Comparison of ENCODE assay signal across 33 cellular contexts in genomic region chr1:78554840-78555239, GRCh38.
DNase-seq lines count a peak whose midpoint lies in the region; ATAC-seq, FAIRE-seq and TF ChIP-seq lines count a peak whose summit lies in the region.
"Had no signal": no experiment of that assay in that cellular context is flagged by ENCODE, and none has a peak within 500 bp of the region (broad histone marks: within the 10 kb centered on the region; RNA-seq: fewer than 3 reads in every experiment).

No MANE protein-coding gene starts in this region.

- H3K36me3 Mint-ChIP-seq in WTC11: peaks cover 9% of the 10 kb centered on the region; the same call in 1 of the 2 replicates
- no peaks in the 10 kb centered on the region for H3K36me3 Mint-ChIP-seq in T-helper 2 cell treated with Interferon-gamma antibody and Interleukin-4, amounts not matched to agents 5 μg/mL and 100 μg/mL, for 36 hours (ENCODE audit: low read depth)
- H3K36me3 Mint-ChIP-seq: CD14-positive monocyte; CD4-positive, alpha-beta memory T cell; CD4-positive, CD25-positive, alpha-beta regulatory T cell; CD8-positive, alpha-beta memory T cell; CD8-positive, alpha-beta T cell had no signal

- H3K36me3 ChIP-seq in HepG2 (replicated peaks in 1 of 2; ENCODE audit: control insufficient read depth in 1 of 2, insufficient read depth in 2 of 2, low read length in 2 of 2): no peaks in the 10 kb centered on the region
- no peaks in the 10 kb centered on the region for H3K36me3 ChIP-seq in right lobe of liver
- H3K36me3 ChIP-seq: BE2C; BLaER1; BLaER1 treated with 17β-estradiol and CSF1 and Interleukin-3, amounts not matched to agents 10 nM and 100 nM had no signal

- no peaks in the 10 kb centered on the region for H3K4me1 ChIP-seq in HepG2 (ENCODE audit: insufficient read depth, low read length)
- H3K4me1 ChIP-seq in right lobe of liver: no peaks in the 10 kb centered on the region
- H3K4me1 ChIP-seq: A549; BE2C; BLaER1; BLaER1 treated with 17β-estradiol and CSF1 and Interleukin-3, amounts not matched to agents 10 nM and 100 nM; Caco-2 had no signal

- H2AFZ ChIP-seq in HepG2 (ENCODE audit: low read length): no peak overlapping the region

- H3K4me3 ChIP-seq in HepG2 (replicated peaks in 1 of 3; ENCODE audit: insufficient read depth in 1 of 3, low read depth in 2 of 3, low read length in 3 of 3): no peak overlapping the region
- no peak overlapping the region for H3K4me3 ChIP-seq in right lobe of liver
- H3K4me3 ChIP-seq: A549; BLaER1; BLaER1 treated with 17β-estradiol and CSF1 and Interleukin-3, amounts not matched to agents 10 nM and 100 nM had no signal

- H3K4me3 Mint-ChIP-seq in WTC11: no peak overlapping the region
- no peak overlapping the region for H3K4me3 Mint-ChIP-seq in T-helper 2 cell treated with Interferon-gamma antibody and Interleukin-4, amounts not matched to agents 5 μg/mL and 100 μg/mL, for 36 hours
- H3K4me3 Mint-ChIP-seq: B cell; CD14-positive monocyte; CD4-positive, alpha-beta memory T cell; CD4-positive, alpha-beta T cell; CD4-positive, CD25-positive, alpha-beta regulatory T cell; CD8-positive, alpha-beta memory T cell; CD8-positive, alpha-beta T cell had no signal

- intact Hi-C loops in HepG2 (cut with micrococcal nuclease; ENCODE audit: unreplicated experiment) (no loop called here), right lobe of liver (cut with DNase I) (no loop called here)

- H3K9ac ChIP-seq in HepG2 (ENCODE audit: insufficient read depth, low read depth, low read length): no peak overlapping the region
- H3K9ac ChIP-seq: BLaER1; BLaER1 treated with 17β-estradiol and CSF1 and Interleukin-3, amounts not matched to agents 10 nM and 100 nM had no signal

- no peak overlapping the region for H3K27ac Mint-ChIP-seq in WTC11
- no peak overlapping the region for H3K27ac Mint-ChIP-seq in T-helper 2 cell treated with Interferon-gamma antibody and Interleukin-4, amounts not matched to agents 5 μg/mL and 100 μg/mL, for 36 hours
- H3K27ac Mint-ChIP-seq: B cell; CD14-positive monocyte; CD4-positive, alpha-beta memory T cell; CD4-positive, alpha-beta T cell; CD4-positive, CD25-positive, alpha-beta regulatory T cell; CD8-positive, alpha-beta memory T cell; CD8-positive, alpha-beta T cell had no signal

- in situ Hi-C loops in HepG2 (cut with HindIII; ENCODE audit: extremely low pct_ligation_motif_present, low pct_unique_long_range_greater_than_20kb): no loop called here

- H3K27ac ChIP-seq in HepG2 (ENCODE audit: extremely low read length, insufficient read depth, low read length): no peak overlapping the region
- no peak overlapping the region for H3K27ac ChIP-seq in right lobe of liver
- H3K27ac ChIP-seq: 22Rv1; A549; BLaER1; BLaER1 treated with 17β-estradiol and CSF1 and Interleukin-3, amounts not matched to agents 10 nM and 100 nM; C4-2B had no signal

- no peak for DNase-seq in HepG2 (ENCODE audit: low spot score)
- DNase-seq in right lobe of liver: no peak
- no peak for DNase-seq in WTC11 (ENCODE audit: low spot score)
- no peak for DNase-seq in T-helper 2 cell treated with Interferon-gamma antibody and Interleukin-4, amounts not matched to agents 5 μg/mL and 100 μg/mL, for 36 hours (ENCODE audit: low spot score)
- DNase-seq: 8988T; ACHN; AML-193; BE2C; C1 segment of cervical spinal cord; Caco-2; Calu3; CD4-positive, alpha-beta memory T cell; CD4-positive, alpha-beta T cell; CD4-positive, CD25-positive, alpha-beta regulatory T cell; CD8-positive, alpha-beta memory T cell; CD8-positive, alpha-beta T cell; COR-L47; DMS 273 treated with DMSO at 0.1 percent for 48 hours; DMS153; DMS53; DMS79; DMS79 treated with DMSO at 0.1 percent for 48 hours; DND-41; EL had no signal

- BruUV-seq in HepG2 (replicated peaks; lab: Mats Ljungman, UMichigan): no TSS peak

- peaks cover 36% of the 10 kb centered on the region for H3K9me3 Mint-ChIP-seq in WTC11
- no peaks in the 10 kb centered on the region for H3K9me3 Mint-ChIP-seq in T-helper 2 cell treated with Interferon-gamma antibody and Interleukin-4, amounts not matched to agents 5 μg/mL and 100 μg/mL, for 36 hours

- TF ChIP-seq EP300 in HepG2 (IDR thresholded peaks at IDR 0.05; ENCODE audit: low read depth in 2 of 2, low read length in 2 of 2): no peak
- no peak for TF ChIP-seq EP300 in HepG2 (CRISPR knock-in tag; IDR thresholded peaks at IDR 0.05; ENCODE audit: borderline replicate concordance)

- CTCF ChIA-PET in HepG2 (lab: Yijun Ruan, JAX; ENCODE audit: low intra/inter-chr PET ratio, low total read pairs) (no interaction called here), WTC11 (lab: Charles Lee) (no interaction called here)

- no peak for TF ChIP-seq RAD21 in HepG2 (CRISPR knock-in tag; IDR thresholded peaks at IDR 0.05)

- H3K9me3 ChIP-seq in HepG2 (ENCODE audit: low read length) (peaks cover 25% of the 10 kb centered on the region), right lobe of liver (peaks cover 0 to 4% (median 0%) of the 10 kb centered on the region in 4 donors)
- H3K9me3 ChIP-seq: A549, BE2C, Caco-2 had no signal

- POLR2A ChIA-PET in HepG2 (lab: Yijun Ruan, JAX): no interaction called here
- POLR2A ChIA-PET in WTC11 (lab: Charles Lee): no interaction called here

- no peak for FAIRE-seq in HepG2 (lab: Jason Lieb, UNC)
- FAIRE-seq: A204.1, A549, D721Med had no signal

- H3K27me3 ChIP-seq in HepG2 (ENCODE audit: control insufficient read depth in 1 of 2, insufficient read depth in 2 of 2, low read length in 2 of 2) (no peaks in the 10 kb centered on the region), right lobe of liver (no peaks in the 10 kb centered on the region)
- H3K27me3 ChIP-seq: BE2C; BLaER1; BLaER1 treated with 17β-estradiol and CSF1 and Interleukin-3, amounts not matched to agents 10 nM and 100 nM had no signal

- ATAC-seq in HepG2 (no peak), right lobe of liver (no peak), WTC11 (no peak)
- ATAC-seq: A549; CD8-positive, alpha-beta T cell had no signal

- no peaks in the 10 kb centered on the region for H3K4me1 Mint-ChIP-seq in WTC11
- H3K4me1 Mint-ChIP-seq in T-helper 2 cell treated with Interferon-gamma antibody and Interleukin-4, amounts not matched to agents 5 μg/mL and 100 μg/mL, for 36 hours (ENCODE audit: low read depth): no peaks in the 10 kb centered on the region
- H3K4me1 Mint-ChIP-seq: B cell; CD14-positive monocyte; CD4-positive, alpha-beta memory T cell; CD4-positive, CD25-positive, alpha-beta regulatory T cell; CD8-positive, alpha-beta memory T cell had no signal

- no peak overlapping the region for H3K4me2 ChIP-seq in HepG2 (ENCODE audit: low read depth, low read length)
- H3K4me2 ChIP-seq: A549; BLaER1; BLaER1 treated with 17β-estradiol and CSF1 and Interleukin-3, amounts not matched to agents 10 nM and 100 nM had no signal

- no peaks in the 10 kb centered on the region for H4K20me1 ChIP-seq in HepG2 (ENCODE audit: insufficient read depth, low read length)
- H4K20me1 ChIP-seq: BLaER1; BLaER1 treated with 17β-estradiol and CSF1 and Interleukin-3, amounts not matched to agents 10 nM and 100 nM had no signal

- peaks cover 11% of the 10 kb centered on the region for H3K27me3 Mint-ChIP-seq in WTC11 (ENCODE audit: low read depth)
- H3K27me3 Mint-ChIP-seq in T-helper 2 cell treated with Interferon-gamma antibody and Interleukin-4, amounts not matched to agents 5 μg/mL and 100 μg/mL, for 36 hours (ENCODE audit: low read depth): no peaks in the 10 kb centered on the region
- H3K27me3 Mint-ChIP-seq: B cell had no signal

- TF ChIP-seq CTCF in HepG2 (CRISPR knock-in tag; IDR thresholded peaks at IDR 0.05) (no peak), right lobe of liver (IDR thresholded peaks at IDR 0.05) (no peak), WTC11 (IDR thresholded peaks at IDR 0.05) (no peak)

- H3K79me2 ChIP-seq in HepG2 (ENCODE audit: insufficient read depth, low read length): no peaks in the 10 kb centered on the region

- TF ChIP-seq POLR2A in HepG2 (IDR thresholded peaks at IDR 0.05; ENCODE audit: insufficient read depth in 1 of 2, low read depth in 2 of 2, low read length in 2 of 2) (no peak), right lobe of liver (IDR thresholded peaks at IDR 0.05) (no peak)

TF ChIP-seq in HepG2, 621 proteins besides CTCF, POLR2A, EP300 and RAD21:
- no peak for TF ChIP-seq ZNF225 (CRISPR knock-in tag; IDR thresholded peaks at IDR 0.05)
- TF ChIP-seq ZNF317 (CRISPR knock-in tag; IDR thresholded peaks at IDR 0.05): peak; percentile 73; the same call in 1 of the 2 replicates

TF ChIP-seq in WTC11, 78 proteins besides CTCF, POLR2A, EP300 and RAD21:
- TF ChIP-seq ZNF317 (CRISPR knock-in tag; IDR thresholded peaks at IDR 0.05; ENCODE audit: borderline replicate concordance, low read depth): peak; percentile 86
- TF ChIP-seq ARID4B (CRISPR knock-in tag; IDR thresholded peaks at IDR 0.05; ENCODE audit: borderline replicate concordance): no peak

Comparison
In these comparisons a context has a peak if more than half of its experiments do, and no peak if none do; other contexts are left out.
1. Of the 50 proteins assayed by ChIP-seq in both HepG2 and WTC11: peak only in HepG2: none; only in WTC11: none; in both: ZNF317; in neither: 49.